10 cellular contexts compared by ENCODE assay signal in genomic region chr3:127141921-127142730, GRCh38. TPM values are rescaled to one million over a fixed set of nuclear protein-coding genes. Genes with fewer than 3 reads are reported as not detected.
DNase-seq lines count a peak whose midpoint lies in the region; ATAC-seq and TF ChIP-seq lines count a peak whose summit lies in the region.
"Had no signal": no experiment of that assay in that cellular context is flagged by ENCODE, and none has a peak within 500 bp of the region (broad histone marks: within the 10 kb centered on the region; RNA-seq: fewer than 3 reads in every experiment).

No MANE protein-coding gene starts in this region.

- H3K9me3 ChIP-seq in lung (ENCODE audit: control insufficient read depth in 2 of 2, insufficient read depth in 1 of 2, low read length in 1 of 2) (peaks cover 0 to 1% of the 10 kb centered on the region in 2 donors), right atrium auricular region (no peaks in the 10 kb centered on the region)
- H3K9me3 ChIP-seq: MG63 had no signal

- H3K36me3 ChIP-seq in lung (ENCODE audit: control insufficient read depth in 2 of 2, insufficient read depth in 2 of 2, low read length in 2 of 2) (no peaks in the 10 kb centered on the region), right atrium auricular region (no peaks in the 10 kb centered on the region)
- H3K36me3 ChIP-seq: MG63 had no signal

- WGBS in lung, 2 donors, result 43 to 64% methylated on average over 19 of the region's 19 CpGs

- no peaks in the 10 kb centered on the region for H3K27me3 ChIP-seq in lung (ENCODE audit: control insufficient read depth, insufficient read depth)
- H3K27me3 ChIP-seq in right atrium auricular region, result no peaks in the 10 kb centered on the region
- H3K27me3 ChIP-seq: MG63 had no signal

- DNase-seq in DMS 273 (lab: John Stamatoyannopoulos, UW; ENCODE audit: unreplicated experiment) (peak; percentile 86), NCI-H187 (lab: John Stamatoyannopoulos, UW) (peak; percentile 59 to 76), SK-N-DZ (ENCODE audit: low spot score) (peak; percentile 60), lung (ENCODE audit: low spot score) (peak; percentile 43), right atrium auricular region (ENCODE audit: low spot score) (no peak), OCI-M1 (lab: John Stamatoyannopoulos, UW) (no peak)
- no peak for DNase-seq in activated CD4-positive, alpha-beta T cell treated with anti-CD3 and anti-CD28 coated beads for 1 hour
- DNase-seq: MG63 had no signal

- peak; percentile 40 for ATAC-seq in lung (ENCODE audit: insufficient read depth, low FRiP score)
- no peak for ATAC-seq in GM21515 (IDR thresholded peaks at IDR 0.05; ENCODE audit: unreplicated experiment)

- peaks cover 0 to 3% of the 10 kb centered on the region in 2 donors for H3K4me1 ChIP-seq in lung (ENCODE audit: control insufficient read depth in 2 of 2, insufficient read depth in 2 of 2, low read length in 2 of 2)
- peaks cover 0 to 7% of the 10 kb centered on the region in 2 donors for H3K4me1 ChIP-seq in right atrium auricular region

- no peak overlapping the region for H3K27ac ChIP-seq in lung (ENCODE audit: low read depth in 1 of 2, low read length in 1 of 2)
- H3K27ac ChIP-seq in right atrium auricular region, result no peak overlapping the region

- TF ChIP-seq CTCF in lung (IDR thresholded peaks at IDR 0.05; ENCODE audit: control extremely low read depth, extremely low read depth), result no peak
- TF ChIP-seq CTCF in right atrium auricular region (IDR thresholded peaks at IDR 0.05), result no peak

- no peak overlapping the region for H3K4me3 ChIP-seq in lung
- H3K4me3 ChIP-seq in right atrium auricular region, result no peak overlapping the region
- H3K4me3 ChIP-seq: MG63 had no signal

RNA-seq across cellular contexts. Expression of gene PRR23E, which starts 50.8 kb away (rescaled TPM):
- not detected in 2 replicates for polyA plus RNA-seq in SK-N-DZ (2014; cell fraction: cytosol; rRNA removed)
- not detected in 2 replicates for polyA plus RNA-seq in SK-N-DZ (2014; cell fraction: nucleus; rRNA removed)
- total RNA-seq in lung (not detected), right atrium auricular region (not detected)
- polyA plus RNA-seq in lung, result not detected
- total RNA-seq: mesothelial cell of epicardium had no signal

Comparison
In these comparisons a context has a peak if more than half of its experiments do, and no peak if none do; other contexts are left out.
1. DNase-seq: peak in DMS 273 (single experiment), NCI-H187 (2 of 2), SK-N-DZ (single experiment) and lung (single experiment); none in right atrium auricular region (single experiment), OCI-M1 (single experiment) and activated CD4-positive, alpha-beta T cell treated with anti-CD3 and anti-CD28 coated beads for 1 hour (single experiment).